ENCODE assay signal across 19 cellular contexts in the genomic region with DNA sequence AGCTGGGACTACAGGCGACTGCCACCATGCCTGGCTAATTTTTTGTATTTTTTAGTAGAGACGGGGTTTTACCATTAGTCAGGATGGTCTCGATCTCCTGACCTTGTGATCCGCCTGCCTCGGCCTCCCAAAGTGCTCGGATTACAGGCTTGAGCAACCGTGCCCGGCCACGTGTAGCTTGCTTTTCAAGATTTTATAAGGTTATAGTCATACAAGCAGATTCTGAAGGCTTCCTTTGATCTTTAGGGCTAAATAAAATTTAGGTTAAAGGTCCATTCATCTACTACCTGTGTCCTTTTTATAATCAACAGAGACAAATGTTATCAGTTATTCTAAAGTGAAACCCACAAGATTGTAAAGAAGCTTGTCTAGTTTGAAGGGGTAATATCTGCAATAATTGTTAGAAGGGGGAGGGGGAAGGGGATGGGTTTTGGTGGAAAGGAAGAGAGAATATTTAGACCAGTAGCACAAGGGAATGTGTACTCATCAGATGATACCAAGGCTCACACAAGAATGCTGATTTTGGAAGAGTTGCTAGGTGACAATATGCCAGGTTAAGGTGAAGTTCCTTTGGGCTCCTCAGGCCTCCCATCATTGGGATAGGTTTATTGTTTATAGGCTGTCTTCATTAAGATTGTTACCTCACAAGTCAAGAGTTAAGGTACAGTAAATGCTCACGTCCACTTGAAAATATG.
DNase-seq lines count a peak whose midpoint lies in the region; ATAC-seq, FAIRE-seq and TF ChIP-seq lines count a peak whose summit lies in the region.
"Had no signal": no experiment of that assay in that cellular context is flagged by ENCODE, and none has a peak within 500 bp of the region (broad histone marks: within the 10 kb centered on the region; RNA-seq: fewer than 3 reads in every experiment).

No MANE protein-coding gene starts in this region.

- TF ChIP-seq CTCF in A549 (IDR thresholded peaks at IDR 0.05) (no peak), K562 (IDR thresholded peaks at IDR 0.05 in 2 of 3, conservative IDR thresholded peaks at IDR 0.05 in 1 of 3; ENCODE audit: insufficient read depth in 2 of 3, low read depth in 1 of 3, low read length in 3 of 3) (no peak), mucosa of descending colon (IDR thresholded peaks at IDR 0.05) (no peak)
- TF ChIP-seq CTCF in CD4-positive, alpha-beta T cell (IDR thresholded peaks at IDR 0.05), result no peak

- no peak for TF ChIP-seq RAD21 in A549 (conservative IDR thresholded peaks at IDR 0.05 in 1 of 2, IDR thresholded peaks at IDR 0.05 in 1 of 2)
- no peak for TF ChIP-seq RAD21 in K562 (CRISPR knock-in tag; conservative IDR thresholded peaks at IDR 0.05 in 1 of 2, IDR thresholded peaks at IDR 0.05 in 1 of 2)

- H3K9me1 ChIP-seq in K562 (ENCODE audit: control insufficient read depth, insufficient read depth, low read length), result no peaks in the 10 kb centered on the region

- H2AFZ ChIP-seq in K562 (ENCODE audit: low read depth, low read length), result peak overlapping the region; percentile 43; the same call in 1 of the 2 replicates

- 91% methylated on average over 10 of the region's 10 CpGs for WGBS in A549 (ENCODE audit: missing lambda C conversion rate)
- 14% methylated on average over 10 of the region's 10 CpGs for WGBS in K562 (ENCODE audit: insufficient coverage, low coverage, missing lambda C conversion rate)
- 24 to 69% (median 37%) methylated on average over 10 of the region's 10 CpGs for WGBS in small intestine, 3 donors

- BruUV-seq in K562 (replicated peaks; lab: Mats Ljungman, UMichigan), result no TSS peak

- TF ChIP-seq POLR2A in A549 (IDR thresholded peaks at IDR 0.05; ENCODE audit: low read length), result no peak
- TF ChIP-seq POLR2A in K562 (conservative IDR thresholded peaks at IDR 0.05), result no peak

- POLR2A ChIA-PET in A549 (lab: Yijun Ruan, JAX) (no interaction called here), K562 (lab: Yijun Ruan, JAX) (interaction anchor here (0.6 to 1.6 kb wide), 2 partner anchors 24 to 29 kb away, joined by 3 to 4 read pairs; no protein-coding TSS in a partner anchor)
- POLR2A ChIA-PET in CD4-positive, alpha-beta T cell (lab: Charles Lee), result no interaction called here

- no peaks in the 10 kb centered on the region for H3K9me3 Mint-ChIP-seq in CD4-positive, alpha-beta T cell
- H3K9me3 Mint-ChIP-seq: CD4-positive, CD25-positive, alpha-beta regulatory T cell; H9 had no signal

- CTCF ChIA-PET in A549 (lab: Yijun Ruan, JAX), result interaction anchor here (1.0 to 1.2 kb wide), 2 partner anchors 13 to 18 kb away, joined by 3 to 4 read pairs; no protein-coding TSS in a partner anchor
- CTCF ChIA-PET in K562 (lab: Yijun Ruan, JAX; ENCODE audit: low intra/inter-chr PET ratio), result no interaction called here
- CTCF ChIA-PET in CD4-positive, alpha-beta T cell (lab: Charles Lee), result no interaction called here

- no peaks in the 10 kb centered on the region for H3K79me2 ChIP-seq in K562 (ENCODE audit: control insufficient read depth, insufficient read depth, low read length)

- H3K36me3 Mint-ChIP-seq in CD4-positive, alpha-beta T cell (ENCODE audit: low read depth), result no peaks in the 10 kb centered on the region
- H3K36me3 Mint-ChIP-seq: CD4-positive, CD25-positive, alpha-beta regulatory T cell had no signal

- H3K27ac Mint-ChIP-seq in CD4-positive, alpha-beta T cell, result no peak overlapping the region
- H3K27ac Mint-ChIP-seq: CD4-positive, CD25-positive, alpha-beta regulatory T cell had no signal

- no peaks in the 10 kb centered on the region for H3K27me3 Mint-ChIP-seq in CD4-positive, alpha-beta T cell

- H3K27me3 ChIP-seq in K562 (ENCODE audit: control insufficient read depth in 2 of 2, insufficient read depth in 2 of 2, low read length in 2 of 2), result peaks cover 2 to 11% of the 10 kb centered on the region in 2 experiments; a peak in 4 of 5 replicates
- H3K27me3 ChIP-seq in small intestine (ENCODE audit: control insufficient read depth in 2 of 2, insufficient read depth in 2 of 2, low read length in 2 of 2), result no peaks in the 10 kb centered on the region
- H3K27me3 ChIP-seq in CD4-positive, alpha-beta T cell (ENCODE audit: control insufficient read depth, insufficient read depth, low read length), result no peaks in the 10 kb centered on the region
- H3K27me3 ChIP-seq: BE2C had no signal

- no peak overlapping the region for H3K4me3 ChIP-seq in A549
- H3K4me3 ChIP-seq in K562, result no peak overlapping the region
- no peak overlapping the region for H3K4me3 ChIP-seq in mucosa of descending colon
- H3K4me3 ChIP-seq in small intestine (ENCODE audit: low read depth in 1 of 2, low read length in 2 of 2), result no peak overlapping the region

- no peaks in the 10 kb centered on the region for H3K4me1 Mint-ChIP-seq in CD4-positive, alpha-beta T cell (ENCODE audit: low read depth)

- no peak overlapping the region for H3K4me3 Mint-ChIP-seq in CD4-positive, alpha-beta T cell
- H3K4me3 Mint-ChIP-seq: CD4-positive, CD25-positive, alpha-beta regulatory T cell; H9 had no signal

- in situ Hi-C loops in K562 (cut with MboI), result no loop called here

- FAIRE-seq in A549 (lab: Jason Lieb, UNC) (no peak), K562 (lab: Jason Lieb, UNC) (no peak), small intestine (lab: Jason Lieb, UNC) (no peak)
- FAIRE-seq: D721Med, G401.6, GM12891, GM19239, H1, HTR-8/SVneo had no signal

- H3K27ac ChIP-seq in A549 (peak overlapping the region; percentile 35 to 47; a peak in 2 of 6 replicates), K562 (ENCODE audit: extremely low read depth, low read depth, low read length) (no peak overlapping the region), small intestine (ENCODE audit: low read depth in 1 of 2, low read length in 1 of 2) (no peak overlapping the region)
- no peak overlapping the region for H3K27ac ChIP-seq in CD4-positive, alpha-beta T cell (ENCODE audit: low read depth, low read length)

- no peaks in the 10 kb centered on the region for H3K36me3 ChIP-seq in K562 (ENCODE audit: control insufficient read depth, insufficient read depth, low read length)
- no peaks in the 10 kb centered on the region for H3K36me3 ChIP-seq in mucosa of descending colon (ENCODE audit: low read depth)
- H3K36me3 ChIP-seq in small intestine (ENCODE audit: control insufficient read depth in 2 of 2, insufficient read depth in 2 of 2, low read length in 2 of 2), result no peaks in the 10 kb centered on the region
- H3K36me3 ChIP-seq: BE2C had no signal

- ATAC-seq in A549, result no peak
- no peak for ATAC-seq in K562
- peak; percentile 72 for ATAC-seq in mucosa of descending colon
- no peak for ATAC-seq in CD4-positive, alpha-beta T cell (ENCODE audit: poor library complexity)
- no peak for ATAC-seq in HG03139 (IDR thresholded peaks at IDR 0.05; ENCODE audit: unreplicated experiment)

- intact Hi-C loops in K562 (cut with micrococcal nuclease) (no loop called here), mucosa of descending colon (cut with DNase I, micrococcal nuclease) (no loop called here)
- intact Hi-C loops in CD4-positive, alpha-beta T cell (cut with DNase I, micrococcal nuclease), result no loop called here

- H3K4me1 ChIP-seq in A549 (peaks cover 27% of the 10 kb centered on the region), K562 (replicated peaks in 1 of 2; ENCODE audit: control insufficient read depth in 2 of 2, insufficient read depth in 2 of 2, low read length in 2 of 2) (no peaks in the 10 kb centered on the region), mucosa of descending colon (ENCODE audit: low read depth) (no peaks in the 10 kb centered on the region), small intestine (ENCODE audit: control insufficient read depth in 2 of 2, insufficient read depth in 1 of 2, low read depth in 1 of 2, low read length in 1 of 2) (no peaks in the 10 kb centered on the region)
- H3K4me1 ChIP-seq: BE2C had no signal

- H3K4me2 ChIP-seq in A549 (no peak overlapping the region), K562 (ENCODE audit: insufficient read depth, low read length) (no peak overlapping the region)

- no peaks in the 10 kb centered on the region for H4K20me1 ChIP-seq in K562 (replicated peaks; ENCODE audit: control insufficient read depth, insufficient read depth, low read length)

- H3K9me3 ChIP-seq in A549 (no peaks in the 10 kb centered on the region), K562 (replicated peaks; ENCODE audit: control insufficient read depth, insufficient read depth, low read depth, low read length) (no peaks in the 10 kb centered on the region), mucosa of descending colon (no peaks in the 10 kb centered on the region), small intestine (ENCODE audit: control insufficient read depth, low read depth) (no peaks in the 10 kb centered on the region)
- no peaks in the 10 kb centered on the region for H3K9me3 ChIP-seq in CD4-positive, alpha-beta T cell (ENCODE audit: control insufficient read depth, low read length)
- H3K9me3 ChIP-seq: BE2C, Caco-2 had no signal

- no peak for TF ChIP-seq EP300 in A549 (IDR thresholded peaks at IDR 0.05)
- no peak for TF ChIP-seq EP300 in K562 (IDR thresholded peaks at IDR 0.05; ENCODE audit: low read length)

- no peak overlapping the region for H3K9ac ChIP-seq in K562 (ENCODE audit: insufficient read depth in 1 of 2, low read depth in 2 of 2, low read length in 2 of 2)

- DNase-seq in A549 (ENCODE audit: low read depth in 1 of 2, low spot score in 1 of 2) (no peak), K562 (ENCODE audit: extremely low read depth in 1 of 4, low spot score in 3 of 4) (no peak), mucosa of descending colon (peak in 1 of 3 donors; percentile 32), small intestine (peak; percentile 56)
- no peak for DNase-seq in CD4-positive, alpha-beta T cell
- no peak for DNase-seq in activated CD8-positive, alpha-beta memory T cell treated with anti-CD3 and anti-CD28 coated beads, Interleukin-2, amount 50 U/mL, for 48 hours
- DNase-seq: ACHN; BE2C; C1 segment of cervical spinal cord; Caco-2; CD4-positive, CD25-positive, alpha-beta regulatory T cell; H9 had no signal

TF ChIP-seq in A549, 52 proteins besides CTCF, POLR2A, EP300 and RAD21 (continues in another document):
- no peak for TF ChIP-seq CHD2 (IDR thresholded peaks at IDR 0.05; ENCODE audit: low read length, partially characterized antibody)
- no peak for TF ChIP-seq NFE2L2 (conservative IDR thresholded peaks at IDR 0.05; ENCODE audit: low read length)
- no peak for TF ChIP-seq KDM1A (IDR thresholded peaks at IDR 0.05; ENCODE audit: low read depth)

Comparison
In these comparisons a context has a peak if more than half of its experiments do, and no peak if none do; other contexts are left out.
1. H3K27ac ChIP-seq: peak in A549 (2 of 2); none in K562 (single experiment), small intestine (0 of 2) and CD4-positive, alpha-beta T cell (single experiment).